19 cellular contexts compared by ENCODE assay signal in the genomic region with DNA sequence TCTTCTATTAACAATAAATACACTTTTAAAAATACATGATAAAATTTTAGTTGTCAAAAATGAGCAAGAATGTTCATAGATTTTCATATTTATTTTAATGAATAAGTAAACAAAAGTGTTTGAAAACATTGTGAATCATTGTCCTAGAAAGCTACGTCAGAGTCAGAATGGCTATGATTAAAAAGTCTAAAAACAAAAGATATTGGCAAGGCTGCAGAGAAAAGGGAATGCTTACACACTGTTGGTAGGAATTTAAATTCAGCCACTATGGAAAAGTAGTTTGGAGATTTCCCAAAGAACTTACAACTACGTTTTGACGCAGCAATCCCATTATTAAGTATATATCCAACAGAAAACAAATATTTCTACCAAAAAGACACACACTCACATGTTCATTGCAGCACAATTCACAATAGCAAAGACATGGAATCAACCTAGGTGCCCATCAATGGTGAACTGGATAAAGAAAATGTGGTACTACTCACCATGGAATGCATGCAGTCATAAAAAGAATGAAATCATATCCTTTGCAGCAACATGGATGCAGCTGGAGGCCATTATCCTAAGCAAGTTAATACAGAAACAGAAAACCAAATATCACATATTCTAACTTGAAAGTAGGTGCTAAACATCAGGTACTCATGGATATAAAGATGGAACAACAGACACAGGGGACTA. TPM values are rescaled to one million over a fixed set of nuclear protein-coding genes. Genes with fewer than 3 reads are reported as not detected.
DNase-seq lines count a peak whose midpoint lies in the region; TF ChIP-seq lines count a peak whose summit lies in the region.
"Had no signal": no experiment of that assay in that cellular context is flagged by ENCODE, and none has a peak within 500 bp of the region (broad histone marks: within the 10 kb centered on the region; RNA-seq: fewer than 3 reads in every experiment).

No MANE protein-coding gene starts in this region.

- TF ChIP-seq CTCF in HFFc6 (IDR thresholded peaks at IDR 0.05): no peak
- no peak for TF ChIP-seq CTCF in foreskin fibroblast (IDR thresholded peaks at IDR 0.05; ENCODE audit: low read depth, low read length)

- peaks cover 13% of the 10 kb centered on the region for H3K4me1 ChIP-seq in adipocyte (ENCODE audit: control insufficient read depth, insufficient read depth, low read length)
- H3K4me1 ChIP-seq: left lung, right lobe of liver had no signal

- DNase-seq in HFFc6 (peak; percentile 41), adipocyte (ENCODE audit: low read depth) (peak; percentile 7), foreskin fibroblast (peak; percentile 28 to 53), hippocampal formation (lab: John Stamatoyannopoulos, UW) (no peak), DMS79 treated with DMSO at 0.1 percent for 48 hours (lab: John Stamatoyannopoulos, UW) (no peak), NOMO-1 treated with dmso at 0.1 percent for 144 hours (lab: John Stamatoyannopoulos, UW; ENCODE audit: unreplicated experiment) (no peak)
- DNase-seq in effector CD8-positive, alpha-beta T cell (lab: John Stamatoyannopoulos, UW): no peak
- DNase-seq: activated CD4-positive, alpha-beta T cell treated with anti-CD3 and anti-CD28 coated beads for 36 hours; activated gamma-delta T cell; CD4-positive, alpha-beta T cell; foreskin melanocyte; left lung; NCI-H146; NCI-H2107; NCI-H446; NCI-H82; right lobe of liver; stimulated activated naive CD4-positive, alpha-beta T cell had no signal

- no peaks in the 10 kb centered on the region for H3K27me3 Mint-ChIP-seq in HFFc6 (ENCODE audit: insufficient read depth)
- H3K27me3 Mint-ChIP-seq: progenitor cell of endocrine pancreas had no signal

- H3K27ac Mint-ChIP-seq in HFFc6: peak overlapping the region; percentile 90
- H3K27ac Mint-ChIP-seq: activated CD4-positive, alpha-beta T cell treated with anti-CD3 and anti-CD28 coated beads for 36 hours; CD4-positive, alpha-beta T cell; progenitor cell of endocrine pancreas had no signal

- H3K4me1 Mint-ChIP-seq in HFFc6 (ENCODE audit: low read depth): peaks cover 27% of the 10 kb centered on the region
- H3K4me1 Mint-ChIP-seq: activated CD4-positive, alpha-beta T cell treated with anti-CD3 and anti-CD28 coated beads for 36 hours had no signal

- H3K9me3 Mint-ChIP-seq in HFFc6: no peaks in the 10 kb centered on the region
- H3K9me3 Mint-ChIP-seq: CD4-positive, alpha-beta T cell had no signal

- H3K4me3 ChIP-seq in adipocyte (ENCODE audit: low read length) (no peak overlapping the region), foreskin fibroblast (ENCODE audit: low read depth in 1 of 2, low read length in 2 of 2) (no peak overlapping the region)
- H3K4me3 ChIP-seq: left lung, right lobe of liver had no signal

- H3K9ac ChIP-seq in adipocyte (ENCODE audit: low read length): no peak overlapping the region

- H3K27me3 ChIP-seq in adipocyte (replicated peaks; ENCODE audit: control insufficient read depth, insufficient read depth, low read length): no peaks in the 10 kb centered on the region
- H3K27me3 ChIP-seq: left lung, right lobe of liver had no signal

- H3K36me3 ChIP-seq in adipocyte (ENCODE audit: control insufficient read depth, insufficient read depth, low read length, severe bottlenecking): no peaks in the 10 kb centered on the region
- H3K36me3 ChIP-seq: left lung, right lobe of liver had no signal

- no peaks in the 10 kb centered on the region for H3K9me3 ChIP-seq in adipocyte (ENCODE audit: control insufficient read depth, low read length)
- H3K9me3 ChIP-seq: right lobe of liver had no signal

- H3K36me3 Mint-ChIP-seq in HFFc6 (ENCODE audit: low read depth): no peaks in the 10 kb centered on the region; the same call in 1 of the 2 replicates

- H3K4me3 Mint-ChIP-seq in HFFc6: peak overlapping the region; percentile 38
- H3K4me3 Mint-ChIP-seq: activated CD4-positive, alpha-beta T cell treated with anti-CD3 and anti-CD28 coated beads for 36 hours; CD4-positive, alpha-beta T cell had no signal

RNA-seq across cellular contexts. Expression of gene FBXL17, which starts 49.2 kb away (rescaled TPM):
- total RNA-seq in HFFc6 (2021; fragmentation: NEBNext Ultra II Directional; extraction: Animal tissue kit (Norgen Biotek cat#: 25700)): 10 to 100 TPM in 5 of 6 experiments, 1 to 10 TPM in 1; 8.2 to 13.1 (median 10.8) TPM

Comparison
In these comparisons a context has a peak if more than half of its experiments do, and no peak if none do; other contexts are left out.
1. DNase-seq: peak in HFFc6 (single experiment), adipocyte (single experiment) and foreskin fibroblast (2 of 2); none in hippocampal formation (0 of 2), DMS79 treated with DMSO at 0.1 percent for 48 hours (single experiment), NOMO-1 treated with dmso at 0.1 percent for 144 hours (single experiment) and effector CD8-positive, alpha-beta T cell (single experiment).